8 cellular contexts compared by ENCODE assay signal in the genomic region with DNA sequence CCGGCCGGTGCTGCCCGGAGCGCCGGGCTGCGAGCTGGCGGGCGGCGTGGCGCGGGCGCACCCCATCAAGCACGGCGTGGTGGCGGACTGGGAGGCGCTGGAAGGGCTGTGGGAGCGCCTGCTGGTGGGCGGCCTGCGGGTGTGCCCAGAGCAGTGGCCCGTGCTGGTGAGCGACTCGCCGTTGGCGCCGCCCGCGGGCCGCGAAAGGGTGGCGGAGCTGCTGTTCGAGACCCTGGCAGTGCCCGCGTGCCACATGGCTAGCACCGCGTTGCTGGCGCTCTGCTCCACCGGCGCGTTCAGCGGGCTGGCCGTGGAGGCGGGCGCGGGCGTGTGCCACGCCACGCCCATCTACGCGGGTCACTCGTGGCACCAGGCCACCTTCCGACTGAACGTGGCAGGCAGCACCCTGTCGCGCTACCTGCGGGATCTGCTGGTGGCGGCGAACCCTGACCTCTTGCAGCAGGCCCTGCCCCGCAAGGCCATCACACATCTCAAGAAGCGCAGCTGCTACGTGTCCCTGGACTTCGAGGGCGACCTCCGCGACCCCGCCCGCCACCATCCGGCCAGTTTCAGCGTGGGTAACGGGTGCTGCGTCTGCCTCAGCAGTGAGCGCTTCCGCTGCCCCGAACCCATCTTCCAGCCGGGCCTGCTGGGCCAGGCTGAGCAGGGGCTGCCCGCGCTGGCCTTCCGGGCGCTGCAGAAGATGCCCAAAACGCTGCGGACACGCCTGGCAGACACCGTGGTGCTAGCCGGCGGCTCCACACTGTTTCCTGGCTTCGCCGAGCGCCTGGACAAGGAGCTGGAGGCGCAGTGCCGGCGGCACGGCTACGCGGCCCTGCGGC. TPM values are rescaled to one million over a fixed set of nuclear protein-coding genes. Genes with fewer than 3 reads are reported as not detected.
DNase-seq lines count a peak whose midpoint lies in the region; ATAC-seq lines count a peak whose summit lies in the region.

No MANE protein-coding gene starts in this region.

- peaks cover 10% of the 10 kb centered on the region for H3K4me1 ChIP-seq in mesendoderm (ENCODE audit: control insufficient read depth, low read depth, low read length)
- peaks cover 4% of the 10 kb centered on the region; the same call in 1 of the 2 replicates for H3K4me1 ChIP-seq in SJCRH30

- H4K5ac ChIP-seq in mesendoderm (ENCODE audit: low read length), result no peak overlapping the region

- no peak overlapping the region for H3K27ac ChIP-seq in mesendoderm (ENCODE audit: low read depth, low read length)
- no peak overlapping the region for H3K27ac ChIP-seq in SJCRH30

- H3K79me1 ChIP-seq in mesendoderm (ENCODE audit: low read length), result peaks cover 1% of the 10 kb centered on the region

- H3K9ac ChIP-seq in mesendoderm (ENCODE audit: low read length), result peak overlapping the region; percentile 66

- peak overlapping the region; percentile 84 for H3K56ac ChIP-seq in mesendoderm (ENCODE audit: low read length)

- H3K9me3 ChIP-seq in SJCRH30 (replicated peaks), result no peaks in the 10 kb centered on the region

- H2BK5ac ChIP-seq in mesendoderm (ENCODE audit: low read length), result no peak overlapping the region

- no peaks in the 10 kb centered on the region for H3K79me2 ChIP-seq in mesendoderm (ENCODE audit: control insufficient read depth, insufficient read depth, low read length)

- H3K4me3 ChIP-seq in mesendoderm (ENCODE audit: low read length) (no peak overlapping the region), SJCRH30 (no peak overlapping the region)

- ATAC-seq in GM21723 (IDR thresholded peaks at IDR 0.05; ENCODE audit: unreplicated experiment), result peak; percentile 18

- no peak overlapping the region for H2BK15ac ChIP-seq in mesendoderm (replicated peaks; ENCODE audit: low read depth)

- no peak overlapping the region for H3K23ac ChIP-seq in mesendoderm (ENCODE audit: low read length)

- peak; percentile 83 for DNase-seq in EL
- DNase-seq in NAMALWA (ENCODE audit: low spot score), result peak; percentile 84
- peak; percentile 23 to 28 for DNase-seq in activated CD4-positive, alpha-beta T cell treated with anti-CD3 and anti-CD28 coated beads, Interleukin-2, amount 50 U/mL, for 4 hours
- DNase-seq in effector CD4-positive, alpha-beta T cell, result peak; percentile 29
- peak; percentile 75 for DNase-seq in mesendoderm
- peak; percentile 70 for DNase-seq in stimulated activated naive CD4-positive, alpha-beta T cell treated with Interleukin-2 at 50 U/mL for 16 hours (lab: John Stamatoyannopoulos, UW)
- DNase-seq in SJCRH30, result no peak

- no peak overlapping the region for H4K8ac ChIP-seq in mesendoderm (ENCODE audit: low read depth, low read length)

- H2AK5ac ChIP-seq in mesendoderm (ENCODE audit: low read length), result no peak overlapping the region

- H3K36me3 ChIP-seq in mesendoderm (ENCODE audit: control insufficient read depth, insufficient read depth, low read length) (peaks cover 5% of the 10 kb centered on the region), SJCRH30 (peaks cover 28% of the 10 kb centered on the region)

- peak overlapping the region; percentile 42 for H3K4me2 ChIP-seq in mesendoderm (ENCODE audit: low read length)

- H3K27me3 ChIP-seq in mesendoderm (ENCODE audit: insufficient read depth, low read length, poor library complexity), result no peaks in the 10 kb centered on the region
- H3K27me3 ChIP-seq in SJCRH30, result no peaks in the 10 kb centered on the region

- H3K4ac ChIP-seq in mesendoderm (ENCODE audit: low read depth, low read length), result no peak overlapping the region

- no peak overlapping the region for H2BK120ac ChIP-seq in mesendoderm (ENCODE audit: low read depth, low read length)

- no CpG with 5 or more reads among the region's 94 CpGs for WGBS in mesendoderm (ENCODE audit: extremely low coverage, insufficient coverage, low lambda C conversion rate)

- H3K18ac ChIP-seq in mesendoderm (ENCODE audit: low read length), result no peak overlapping the region

RNA-seq across cellular contexts. Expression of a gene that starts 0.7 kb away (rescaled TPM):
- 0.07 TPM for polyA plus RNA-seq in mesendoderm (2013, experiment 1 of 2)
- polyA plus RNA-seq in mesendoderm (2013, experiment 2 of 2), result 0.06 TPM
- total RNA-seq in SJCRH30 (2014; rRNA removed; shearing (Covaris generic)), result 0.10 TPM in 1 of 2 replicates, not detected in the other

RNA-seq across cellular contexts. Expression of a gene that starts 5.3 kb away (rescaled TPM):
- 0.14 TPM for polyA plus RNA-seq in mesendoderm (2013, experiment 1 of 2)
- 0.13 TPM for polyA plus RNA-seq in mesendoderm (2013, experiment 2 of 2)
- total RNA-seq in SJCRH30 (2014; rRNA removed; shearing (Covaris generic)), result 0.38 and 0.42 TPM in 2 replicates

RNA-seq across cellular contexts. Expression of a gene that starts 6.8 kb away (rescaled TPM):
- polyA plus RNA-seq in mesendoderm (2013, experiment 1 of 2), result 9.3 TPM
- 9.8 TPM for polyA plus RNA-seq in mesendoderm (2013, experiment 2 of 2)
- 28.2 and 30.8 TPM in 2 replicates for total RNA-seq in SJCRH30 (2014; rRNA removed; shearing (Covaris generic))

RNA-seq across cellular contexts. Expression of a gene that starts 18.7 kb away (rescaled TPM):
- polyA plus RNA-seq in mesendoderm (2013, experiment 1 of 2), result 20.7 TPM
- polyA plus RNA-seq in mesendoderm (2013, experiment 2 of 2), result 20.1 TPM
- total RNA-seq in SJCRH30 (2014; rRNA removed; shearing (Covaris generic)), result 103 and 112 TPM in 2 replicates

RNA-seq across cellular contexts. Expression of a gene that starts 52.6 kb away (rescaled TPM):
- 2.2 TPM for polyA plus RNA-seq in mesendoderm (2013, experiment 1 of 2)
- polyA plus RNA-seq in mesendoderm (2013, experiment 2 of 2), result 1.8 TPM
- 7.4 and 8.2 TPM in 2 replicates for total RNA-seq in SJCRH30 (2014; rRNA removed; shearing (Covaris generic))

Comparison
In these comparisons a context has a peak if more than half of its experiments do, and no peak if none do; other contexts are left out.
1. DNase-seq: peak in EL (single experiment), NAMALWA (single experiment), activated CD4-positive, alpha-beta T cell treated with anti-CD3 and anti-CD28 coated beads, Interleukin-2, amount 50 U/mL, for 4 hours (2 of 2), effector CD4-positive, alpha-beta T cell (single experiment), mesendoderm (single experiment) and stimulated activated naive CD4-positive, alpha-beta T cell treated with Interleukin-2 at 50 U/mL for 16 hours (single experiment); none in SJCRH30 (0 of 2).